In the genomic region with DNA sequence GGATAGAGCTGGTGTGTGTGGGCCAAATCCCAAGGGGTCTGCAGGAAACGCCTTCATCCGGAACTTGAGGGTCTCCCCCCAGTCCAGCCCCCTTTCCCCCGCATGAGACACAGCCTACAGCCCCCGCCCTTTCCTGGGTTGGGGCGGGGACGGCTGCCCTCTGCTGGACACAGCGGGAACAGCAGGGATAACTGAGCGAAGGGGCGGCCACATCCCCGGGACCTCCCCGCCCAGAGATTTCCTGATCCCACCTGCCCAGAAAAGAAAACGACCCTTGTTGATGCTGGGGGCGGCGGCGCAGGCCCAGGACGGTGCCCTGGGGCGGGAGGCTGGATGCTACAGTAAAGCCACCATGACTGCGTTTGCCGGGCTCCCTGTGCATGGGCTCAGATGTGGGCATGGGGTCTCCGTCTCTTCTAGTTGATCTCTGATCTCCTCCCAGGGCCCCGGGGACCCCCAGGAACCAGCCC, we compare ENCODE assay signal across 1 cellular context.
TF ChIP-seq lines count a peak whose summit lies in the region.

No MANE protein-coding gene starts in this region.

TF ChIP-seq in HEK293, 187 proteins besides CTCF, POLR2A, EP300 and RAD21 (continued from another document and continues in another):
- no peak for TF ChIP-seq ZNF121 (tag by site-specific recombination; IDR thresholded peaks at IDR 0.05)
- no peak for TF ChIP-seq ZNF211 (tag by site-specific recombination; IDR thresholded peaks at IDR 0.05; ENCODE audit: low read depth)
- TF ChIP-seq, protein P1, sequence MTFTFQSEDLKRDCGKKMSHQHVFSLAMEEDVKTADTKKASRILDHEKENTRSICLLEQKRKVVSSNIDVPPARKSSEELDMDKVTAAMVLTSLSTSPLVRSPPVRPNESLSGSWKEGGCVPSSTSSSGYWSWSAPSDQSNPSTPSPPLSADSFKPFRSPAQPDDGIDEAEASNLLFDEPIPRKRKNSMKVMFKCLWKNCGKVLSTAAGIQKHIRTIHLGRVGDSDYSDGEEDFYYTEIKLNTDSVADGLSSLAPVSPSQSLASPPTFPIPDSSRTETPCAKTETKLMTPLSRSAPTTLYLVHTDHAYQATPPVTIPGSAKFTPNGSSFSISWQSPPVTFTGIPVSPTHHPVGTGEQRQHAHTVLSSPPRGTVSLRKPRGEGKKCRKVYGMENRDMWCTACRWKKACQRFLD (tag by site-specific recombination; IDR thresholded peaks at IDR 0.05): no peak
- TF ChIP-seq ZNF792 (tag by site-specific recombination; IDR thresholded peaks at IDR 0.05): no peak
- TF ChIP-seq ZNF558 (tag by site-specific recombination; IDR thresholded peaks at IDR 0.05): no peak
- no peak for TF ChIP-seq ZNF624 (tag by site-specific recombination; IDR thresholded peaks at IDR 0.05)
- TF ChIP-seq, protein P2, sequence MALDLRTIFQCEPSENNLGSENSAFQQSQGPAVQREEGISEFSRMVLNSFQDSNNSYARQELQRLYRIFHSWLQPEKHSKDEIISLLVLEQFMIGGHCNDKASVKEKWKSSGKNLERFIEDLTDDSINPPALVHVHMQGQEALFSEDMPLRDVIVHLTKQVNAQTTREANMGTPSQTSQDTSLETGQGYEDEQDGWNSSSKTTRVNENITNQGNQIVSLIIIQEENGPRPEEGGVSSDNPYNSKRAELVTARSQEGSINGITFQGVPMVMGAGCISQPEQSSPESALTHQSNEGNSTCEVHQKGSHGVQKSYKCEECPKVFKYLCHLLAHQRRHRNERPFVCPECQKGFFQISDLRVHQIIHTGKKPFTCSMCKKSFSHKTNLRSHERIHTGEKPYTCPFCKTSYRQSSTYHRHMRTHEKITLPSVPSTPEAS (tag by site-specific recombination; IDR thresholded peaks at IDR 0.05): no peak
- TF ChIP-seq ZNF561 (tag by site-specific recombination; IDR thresholded peaks at IDR 0.05; ENCODE audit: borderline replicate concordance): no peak
- no peak for TF ChIP-seq ZNF155 (tag by site-specific recombination; IDR thresholded peaks at IDR 0.05)
- no peak for TF ChIP-seq ZNF302 (tag by site-specific recombination; IDR thresholded peaks at IDR 0.05; ENCODE audit: low read depth)
- TF ChIP-seq ZNF530 (tag by site-specific recombination; IDR thresholded peaks at IDR 0.05; ENCODE audit: low read depth): no peak
- TF ChIP-seq ZNF37A (tag by site-specific recombination; IDR thresholded peaks at IDR 0.05): no peak
- TF ChIP-seq, protein P3, sequence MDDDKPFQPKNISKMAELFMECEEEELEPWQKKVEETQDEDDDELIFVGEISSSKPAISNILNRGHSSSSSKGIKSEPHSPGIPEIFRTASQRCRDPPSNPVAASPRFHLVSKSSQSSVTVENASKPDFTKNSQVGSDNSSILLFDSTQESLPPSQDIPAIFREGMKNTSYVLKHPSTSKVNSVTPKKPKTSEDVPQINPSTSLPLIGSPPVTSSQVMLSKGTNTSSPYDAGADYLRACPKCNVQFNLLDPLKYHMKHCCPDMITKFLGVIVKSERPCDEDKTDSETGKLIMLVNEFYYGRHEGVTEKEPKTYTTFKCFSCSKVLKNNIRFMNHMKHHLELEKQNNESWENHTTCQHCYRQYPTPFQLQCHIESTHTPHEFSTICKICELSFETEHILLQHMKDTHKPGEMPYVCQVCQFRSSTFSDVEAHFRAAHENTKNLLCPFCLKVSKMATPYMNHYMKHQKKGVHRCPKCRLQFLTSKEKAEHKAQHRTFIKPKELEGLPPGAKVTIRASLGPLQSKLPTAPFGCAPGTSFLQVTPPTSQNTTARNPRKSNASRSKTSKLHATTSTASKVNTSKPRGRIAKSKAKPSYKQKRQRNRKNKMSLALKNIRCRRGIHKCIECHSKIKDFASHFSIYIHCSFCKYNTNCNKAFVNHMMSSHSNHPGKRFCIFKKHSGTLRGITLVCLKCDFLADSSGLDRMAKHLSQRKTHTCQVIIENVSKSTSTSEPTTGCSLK (tag by site-specific recombination; IDR thresholded peaks at IDR 0.05): no peak
- no peak for TF ChIP-seq ZNF571 (tag by site-specific recombination; IDR thresholded peaks at IDR 0.05)
- no peak for TF ChIP-seq ZNF311 (tag by site-specific recombination; IDR thresholded peaks at IDR 0.05; ENCODE audit: borderline replicate concordance)
- peak; percentile 52 for TF ChIP-seq SP3 (tag by site-specific recombination; IDR thresholded peaks at IDR 0.05)
- TF ChIP-seq REPIN1 (tag by site-specific recombination; IDR thresholded peaks at IDR 0.05; ENCODE audit: low read depth): no peak
- TF ChIP-seq, protein P4, sequence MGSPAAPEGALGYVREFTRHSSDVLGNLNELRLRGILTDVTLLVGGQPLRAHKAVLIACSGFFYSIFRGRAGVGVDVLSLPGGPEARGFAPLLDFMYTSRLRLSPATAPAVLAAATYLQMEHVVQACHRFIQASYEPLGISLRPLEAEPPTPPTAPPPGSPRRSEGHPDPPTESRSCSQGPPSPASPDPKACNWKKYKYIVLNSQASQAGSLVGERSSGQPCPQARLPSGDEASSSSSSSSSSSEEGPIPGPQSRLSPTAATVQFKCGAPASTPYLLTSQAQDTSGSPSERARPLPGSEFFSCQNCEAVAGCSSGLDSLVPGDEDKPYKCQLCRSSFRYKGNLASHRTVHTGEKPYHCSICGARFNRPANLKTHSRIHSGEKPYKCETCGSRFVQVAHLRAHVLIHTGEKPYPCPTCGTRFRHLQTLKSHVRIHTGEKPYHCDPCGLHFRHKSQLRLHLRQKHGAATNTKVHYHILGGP (tag by site-specific recombination; IDR thresholded peaks at IDR 0.05): no peak
- TF ChIP-seq, protein P5, sequence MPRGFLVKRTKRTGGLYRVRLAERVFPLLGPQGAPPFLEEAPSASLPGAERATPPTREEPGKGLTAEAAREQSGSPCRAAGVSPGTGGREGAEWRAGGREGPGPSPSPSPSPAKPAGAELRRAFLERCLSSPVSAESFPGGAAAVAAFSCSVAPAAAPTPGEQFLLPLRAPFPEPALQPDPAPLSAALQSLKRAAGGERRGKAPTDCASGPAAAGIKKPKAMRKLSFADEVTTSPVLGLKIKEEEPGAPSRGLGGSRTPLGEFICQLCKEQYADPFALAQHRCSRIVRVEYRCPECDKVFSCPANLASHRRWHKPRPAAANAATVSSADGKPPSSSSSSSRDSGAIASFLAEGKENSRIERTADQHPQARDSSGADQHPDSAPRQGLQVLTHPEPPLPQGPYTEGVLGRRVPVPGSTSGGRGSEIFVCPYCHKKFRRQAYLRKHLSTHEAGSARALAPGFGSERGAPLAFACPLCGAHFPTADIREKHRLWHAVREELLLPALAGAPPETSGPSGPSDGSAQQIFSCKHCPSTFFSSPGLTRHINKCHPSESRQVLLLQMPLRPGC (tag by site-specific recombination; IDR thresholded peaks at IDR 0.05): no peak
- TF ChIP-seq, protein P6, sequence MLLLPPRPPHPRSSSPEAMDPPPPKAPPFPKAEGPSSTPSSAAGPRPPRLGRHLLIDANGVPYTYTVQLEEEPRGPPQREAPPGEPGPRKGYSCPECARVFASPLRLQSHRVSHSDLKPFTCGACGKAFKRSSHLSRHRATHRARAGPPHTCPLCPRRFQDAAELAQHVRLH (tag by site-specific recombination; IDR thresholded peaks at IDR 0.05): no peak
- TF ChIP-seq ZNF19 (tag by site-specific recombination; IDR thresholded peaks at IDR 0.05; ENCODE audit: low read depth): no peak
- TF ChIP-seq, protein P7, sequence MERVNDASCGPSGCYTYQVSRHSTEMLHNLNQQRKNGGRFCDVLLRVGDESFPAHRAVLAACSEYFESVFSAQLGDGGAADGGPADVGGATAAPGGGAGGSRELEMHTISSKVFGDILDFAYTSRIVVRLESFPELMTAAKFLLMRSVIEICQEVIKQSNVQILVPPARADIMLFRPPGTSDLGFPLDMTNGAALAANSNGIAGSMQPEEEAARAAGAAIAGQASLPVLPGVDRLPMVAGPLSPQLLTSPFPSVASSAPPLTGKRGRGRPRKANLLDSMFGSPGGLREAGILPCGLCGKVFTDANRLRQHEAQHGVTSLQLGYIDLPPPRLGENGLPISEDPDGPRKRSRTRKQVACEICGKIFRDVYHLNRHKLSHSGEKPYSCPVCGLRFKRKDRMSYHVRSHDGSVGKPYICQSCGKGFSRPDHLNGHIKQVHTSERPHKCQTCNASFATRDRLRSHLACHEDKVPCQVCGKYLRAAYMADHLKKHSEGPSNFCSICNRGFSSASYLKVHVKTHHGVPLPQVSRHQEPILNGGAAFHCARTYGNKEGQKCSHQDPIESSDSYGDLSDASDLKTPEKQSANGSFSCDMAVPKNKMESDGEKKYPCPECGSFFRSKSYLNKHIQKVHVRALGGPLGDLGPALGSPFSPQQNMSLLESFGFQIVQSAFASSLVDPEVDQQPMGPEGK (tag by site-specific recombination; IDR thresholded peaks at IDR 0.05): peak; percentile 88
- TF ChIP-seq ZNF670 (tag by site-specific recombination; IDR thresholded peaks at IDR 0.05; ENCODE audit: low read depth): no peak
- TF ChIP-seq RBAK (tag by site-specific recombination; IDR thresholded peaks at IDR 0.05): no peak
- no peak for TF ChIP-seq ZNF214 (tag by site-specific recombination; IDR thresholded peaks at IDR 0.05; ENCODE audit: borderline replicate concordance)
- TF ChIP-seq, protein P8, sequence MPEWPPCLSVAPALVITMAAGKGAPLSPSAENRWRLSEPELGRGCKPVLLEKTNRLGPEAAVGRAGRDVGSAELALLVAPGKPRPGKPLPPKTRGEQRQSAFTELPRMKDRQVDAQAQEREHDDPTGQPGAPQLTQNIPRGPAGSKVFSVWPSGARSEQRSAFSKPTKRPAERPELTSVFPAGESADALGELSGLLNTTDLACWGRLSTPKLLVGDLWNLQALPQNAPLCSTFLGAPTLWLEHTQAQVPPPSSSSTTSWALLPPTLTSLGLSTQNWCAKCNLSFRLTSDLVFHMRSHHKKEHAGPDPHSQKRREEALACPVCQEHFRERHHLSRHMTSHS (tag by site-specific recombination; IDR thresholded peaks at IDR 0.05): no peak
- TF ChIP-seq ZNF274 (IDR thresholded peaks at IDR 0.05; ENCODE audit: low read length): no peak
- no peak for TF ChIP-seq ZNF274 (tag by site-specific recombination; IDR thresholded peaks at IDR 0.05; ENCODE audit: borderline replicate concordance)
- TF ChIP-seq ZNF423 (tag by site-specific recombination; IDR thresholded peaks at IDR 0.05): no peak
- no peak for TF ChIP-seq ZNF777 (tag by site-specific recombination; IDR thresholded peaks at IDR 0.05; ENCODE audit: borderline replicate concordance)
- no peak for TF ChIP-seq ZNF146 (tag by site-specific recombination; IDR thresholded peaks at IDR 0.05)
- peak; percentile 51 for TF ChIP-seq KLF1 (tag by site-specific recombination; IDR thresholded peaks at IDR 0.05)
- no peak for TF ChIP-seq ZNF548 (tag by site-specific recombination; IDR thresholded peaks at IDR 0.05)
- TF ChIP-seq ZFHX2 (tag by site-specific recombination; conservative IDR thresholded peaks at IDR 0.05): peak; percentile 48
- TF ChIP-seq IKZF3 (tag by site-specific recombination; IDR thresholded peaks at IDR 0.05): no peak
- TF ChIP-seq, protein P9, sequence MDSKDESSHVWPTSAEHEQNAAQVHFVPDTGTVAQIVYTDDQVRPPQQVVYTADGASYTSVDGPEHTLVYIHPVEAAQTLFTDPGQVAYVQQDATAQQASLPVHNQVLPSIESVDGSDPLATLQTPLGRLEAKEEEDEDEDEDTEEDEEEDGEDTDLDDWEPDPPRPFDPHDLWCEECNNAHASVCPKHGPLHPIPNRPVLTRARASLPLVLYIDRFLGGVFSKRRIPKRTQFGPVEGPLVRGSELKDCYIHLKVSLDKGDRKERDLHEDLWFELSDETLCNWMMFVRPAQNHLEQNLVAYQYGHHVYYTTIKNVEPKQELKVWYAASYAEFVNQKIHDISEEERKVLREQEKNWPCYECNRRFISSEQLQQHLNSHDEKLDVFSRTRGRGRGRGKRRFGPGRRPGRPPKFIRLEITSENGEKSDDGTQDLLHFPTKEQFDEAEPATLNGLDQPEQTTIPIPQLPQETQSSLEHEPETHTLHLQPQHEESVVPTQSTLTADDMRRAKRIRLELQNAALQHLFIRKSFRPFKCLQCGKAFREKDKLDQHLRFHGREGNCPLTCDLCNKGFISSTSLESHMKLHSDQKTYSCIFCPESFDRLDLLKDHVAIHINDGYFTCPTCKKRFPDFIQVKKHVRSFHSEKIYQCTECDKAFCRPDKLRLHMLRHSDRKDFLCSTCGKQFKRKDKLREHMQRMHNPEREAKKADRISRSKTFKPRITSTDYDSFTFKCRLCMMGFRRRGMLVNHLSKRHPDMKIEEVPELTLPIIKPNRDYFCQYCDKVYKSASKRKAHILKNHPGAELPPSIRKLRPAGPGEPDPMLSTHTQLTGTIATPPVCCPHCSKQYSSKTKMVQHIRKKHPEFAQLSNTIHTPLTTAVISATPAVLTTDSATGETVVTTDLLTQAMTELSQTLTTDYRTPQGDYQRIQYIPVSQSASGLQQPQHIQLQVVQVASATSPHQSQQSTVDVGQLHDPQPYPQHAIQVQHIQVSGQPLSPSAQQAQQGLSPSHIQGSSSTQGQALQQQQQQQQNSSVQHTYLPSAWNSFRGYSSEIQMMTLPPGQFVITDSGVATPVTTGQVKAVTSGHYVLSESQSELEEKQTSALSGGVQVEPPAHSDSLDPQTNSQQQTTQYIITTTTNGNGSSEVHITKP (tag by site-specific recombination; IDR thresholded peaks at IDR 0.05): peak; percentile 41; the same call in 1 of the 2 replicates
- no peak for TF ChIP-seq ZNF843 (tag by site-specific recombination; IDR thresholded peaks at IDR 0.05)
- TF ChIP-seq FEZF1 (tag by site-specific recombination; IDR thresholded peaks at IDR 0.05): no peak
- TF ChIP-seq, protein P10, sequence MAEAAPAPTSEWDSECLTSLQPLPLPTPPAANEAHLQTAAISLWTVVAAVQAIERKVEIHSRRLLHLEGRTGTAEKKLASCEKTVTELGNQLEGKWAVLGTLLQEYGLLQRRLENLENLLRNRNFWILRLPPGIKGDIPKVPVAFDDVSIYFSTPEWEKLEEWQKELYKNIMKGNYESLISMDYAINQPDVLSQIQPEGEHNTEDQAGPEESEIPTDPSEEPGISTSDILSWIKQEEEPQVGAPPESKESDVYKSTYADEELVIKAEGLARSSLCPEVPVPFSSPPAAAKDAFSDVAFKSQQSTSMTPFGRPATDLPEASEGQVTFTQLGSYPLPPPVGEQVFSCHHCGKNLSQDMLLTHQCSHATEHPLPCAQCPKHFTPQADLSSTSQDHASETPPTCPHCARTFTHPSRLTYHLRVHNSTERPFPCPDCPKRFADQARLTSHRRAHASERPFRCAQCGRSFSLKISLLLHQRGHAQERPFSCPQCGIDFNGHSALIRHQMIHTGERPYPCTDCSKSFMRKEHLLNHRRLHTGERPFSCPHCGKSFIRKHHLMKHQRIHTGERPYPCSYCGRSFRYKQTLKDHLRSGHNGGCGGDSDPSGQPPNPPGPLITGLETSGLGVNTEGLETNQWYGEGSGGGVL (tag by site-specific recombination; IDR thresholded peaks at IDR 0.05): no peak
- no peak for TF ChIP-seq ZNF701 (tag by site-specific recombination; IDR thresholded peaks at IDR 0.05)
- TF ChIP-seq ZNF391 (tag by site-specific recombination; IDR thresholded peaks at IDR 0.05; ENCODE audit: borderline replicate concordance, low read depth): 0 out of 2 replicates have a peak, but pooled peaks have one; percentile 32
- no peak for TF ChIP-seq ZNF140 (tag by site-specific recombination; IDR thresholded peaks at IDR 0.05)
- TF ChIP-seq GLIS1 (tag by site-specific recombination; IDR thresholded peaks at IDR 0.05): no peak
- TF ChIP-seq ZFP3 (tag by site-specific recombination; IDR thresholded peaks at IDR 0.05; ENCODE audit: low read depth): no peak
- peak; percentile 41; the same call in 1 of the 2 replicates for TF ChIP-seq SP2 (tag by site-specific recombination; IDR thresholded peaks at IDR 0.05)
- TF ChIP-seq ZNF626 (tag by site-specific recombination; IDR thresholded peaks at IDR 0.05): no peak
- peak; percentile 60; the same call in 1 of the 2 replicates for TF ChIP-seq KLF9 (tag by site-specific recombination; IDR thresholded peaks at IDR 0.05; ENCODE audit: low read depth)
